8 cellular contexts compared by ENCODE assay signal in the genomic region with DNA sequence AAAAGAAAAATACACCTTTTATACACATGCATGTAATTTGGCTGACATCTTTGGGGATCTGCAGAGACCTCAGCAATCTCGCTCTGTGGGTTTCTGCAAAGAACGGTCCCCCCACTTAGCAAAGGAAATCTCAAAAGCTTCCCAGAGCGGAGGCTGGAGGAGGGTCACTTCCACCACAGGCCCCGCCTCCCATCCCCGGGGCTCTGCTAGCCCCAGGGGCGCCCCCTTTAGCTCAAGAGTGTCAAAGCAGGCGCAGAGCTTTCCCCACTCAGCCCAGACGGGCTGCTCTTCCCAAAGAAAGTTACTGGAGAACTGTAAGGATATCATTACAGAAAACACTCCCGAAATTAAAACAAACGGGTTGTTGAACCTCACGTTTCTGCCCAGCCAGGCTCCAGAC. TPM values are rescaled to one million over a fixed set of nuclear protein-coding genes. Genes with fewer than 3 reads are reported as not detected.
DNase-seq lines count a peak whose midpoint lies in the region; ATAC-seq and TF ChIP-seq lines count a peak whose summit lies in the region.

No MANE protein-coding gene starts in this region.

- no peak overlapping the region for H3K4me3 ChIP-seq in BE2C (ENCODE audit: low read depth, low read length)
- H3K4me3 ChIP-seq in uterus = no peak overlapping the region

- TF ChIP-seq CTCF in BE2C (IDR thresholded peaks at IDR 0.05; ENCODE audit: low read depth, low read length) (peak; percentile 35), HFFc6 (IDR thresholded peaks at IDR 0.05) (peak; percentile 49), uterus (IDR thresholded peaks at IDR 0.05) (no peak)

- H3K4me1 Mint-ChIP-seq in HFFc6 (ENCODE audit: low read depth) = no peaks in the 10 kb centered on the region

- H3K9me3 Mint-ChIP-seq in HFFc6 = no peaks in the 10 kb centered on the region

- no peak overlapping the region for H3K27ac ChIP-seq in uterus

- H3K9me3 ChIP-seq in BE2C = no peaks in the 10 kb centered on the region
- H3K9me3 ChIP-seq in uterus = no peaks in the 10 kb centered on the region

- peak; percentile 49 for DNase-seq in BE2C
- no peak for DNase-seq in HFFc6
- peak; percentile 70 for DNase-seq in activated CD8-positive, alpha-beta memory T cell treated with anti-CD3 and anti-CD28 coated beads for 24 hours
- peak; percentile 68 for DNase-seq in left kidney (ENCODE audit: low read depth, low spot score)
- no peak for DNase-seq in NCI-H345 (lab: John Stamatoyannopoulos, UW)
- DNase-seq in DMS153 (lab: John Stamatoyannopoulos, UW) = no peak
- no peak for DNase-seq in uterus

- TF ChIP-seq POLR2A in uterus (IDR thresholded peaks at IDR 0.05) = no peak

- H3K36me3 Mint-ChIP-seq in HFFc6 (ENCODE audit: low read depth) = no peaks in the 10 kb centered on the region

- intact Hi-C loops in uterus (cut with DNase I; ENCODE audit: low total_unique reads) = no loop called here

- no peak overlapping the region for H3K27ac Mint-ChIP-seq in HFFc6

- H3K27me3 ChIP-seq in BE2C (no peaks in the 10 kb centered on the region), uterus (no peaks in the 10 kb centered on the region)

- H3K36me3 ChIP-seq in BE2C (no peaks in the 10 kb centered on the region), uterus (no peaks in the 10 kb centered on the region)

- no peaks in the 10 kb centered on the region for H3K4me1 ChIP-seq in BE2C
- no peaks in the 10 kb centered on the region for H3K4me1 ChIP-seq in uterus

- H3K27me3 Mint-ChIP-seq in HFFc6 (ENCODE audit: insufficient read depth) = peaks cover 40% of the 10 kb centered on the region

- ATAC-seq in GM21737 (IDR thresholded peaks at IDR 0.05; ENCODE audit: unreplicated experiment) = no peak

- no peak overlapping the region for H3K4me3 Mint-ChIP-seq in HFFc6

RNA-seq across cellular contexts. Expression of a gene that starts 11.4 kb away (rescaled TPM):
- polyA plus RNA-seq in BE2C (2012; ENCODE audit: insufficient read depth, insufficient read length, low read depth) = not detected
- total RNA-seq in HFFc6 (2021; fragmentation: NEBNext Ultra II Directional; extraction: Animal tissue kit (Norgen Biotek cat#: 25700)) = not detected
- 1 to 10 TPM in 1 of 4 donors, under 1 TPM in 1, not detected in 2; 0.61 to 2.8 TPM for total RNA-seq in uterus

RNA-seq across cellular contexts. Expression of a gene that starts 50.2 kb away (rescaled TPM):
- 0.83 TPM for polyA plus RNA-seq in BE2C (2012; ENCODE audit: insufficient read depth, insufficient read length, low read depth)
- 1 to 10 TPM; 1.0 to 1.7 (median 1.3) TPM for total RNA-seq in HFFc6 (2021; fragmentation: NEBNext Ultra II Directional; extraction: Animal tissue kit (Norgen Biotek cat#: 25700))
- total RNA-seq in uterus = 1 to 10 TPM in 3 of 4 donors, under 1 TPM in 1; 0.26 to 3.2 (median 1.3) TPM

RNA-seq across cellular contexts. Expression of a gene that starts 50.3 kb away (rescaled TPM):
- 10.6 TPM for polyA plus RNA-seq in BE2C (2012; ENCODE audit: insufficient read depth, insufficient read length, low read depth)
- total RNA-seq in HFFc6 (2021; fragmentation: NEBNext Ultra II Directional; extraction: Animal tissue kit (Norgen Biotek cat#: 25700)) = 10 to 100 TPM; 19.5 to 23.9 (median 20.0) TPM
- 10 to 100 TPM in 3 of 4 donors, 1 to 10 TPM in 1; 1.5 to 49.7 (median 15.7) TPM for total RNA-seq in uterus

RNA-seq across cellular contexts. Expression of a gene that starts 54.1 kb away (rescaled TPM):
- polyA plus RNA-seq in BE2C (2012; ENCODE audit: insufficient read depth, insufficient read length, low read depth) = 7.1 TPM
- total RNA-seq in HFFc6 (2021; fragmentation: NEBNext Ultra II Directional; extraction: Animal tissue kit (Norgen Biotek cat#: 25700)) = 1 to 10 TPM; 3.0 to 4.6 (median 3.7) TPM
- total RNA-seq in uterus = 100 to 1,000 TPM in 1 of 4 donors, 10 to 100 TPM in 3; 16.5 to 139 (median 63.9) TPM

Comparison
In these comparisons a context has a peak if more than half of its experiments do, and no peak if none do; other contexts are left out.
1. DNase-seq: peak in BE2C (single experiment), activated CD8-positive, alpha-beta memory T cell treated with anti-CD3 and anti-CD28 coated beads for 24 hours (single experiment) and left kidney (single experiment); none in HFFc6 (single experiment), NCI-H345 (single experiment), DMS153 (single experiment) and uterus (0 of 2).
2. CTCF ChIP-seq: peak in BE2C (single experiment) and HFFc6 (single experiment); none in uterus (0 of 4).